Comparison of ENCODE assay signal across 8 cellular contexts in genomic region chrX:155216179-155216939, GRCh38.
DNase-seq lines count a peak whose midpoint lies in the region; ATAC-seq and TF ChIP-seq lines count a peak whose summit lies in the region.

TSS of gene VBP1 (plus strand) at chrX:155216460. CDS start at chrX:155216483, 23 bp downstream.

- peak within 1 kb of the TSS; percentile 95 for H3K27ac Mint-ChIP-seq in central memory CD8-positive, alpha-beta T cell (ENCODE audit: low read depth)

- no peaks in the 10 kb centered on the region for H3K9me3 Mint-ChIP-seq in central memory CD8-positive, alpha-beta T cell

- no peaks in the 10 kb centered on the region for H3K27me3 Mint-ChIP-seq in central memory CD8-positive, alpha-beta T cell

- ATAC-seq in GM19025 (IDR thresholded peaks at IDR 0.05; ENCODE audit: low read depth, unreplicated experiment) (peak; percentile 98), HG03342 (IDR thresholded peaks at IDR 0.05; ENCODE audit: unreplicated experiment) (peak; percentile 97)
- ATAC-seq in central memory CD8-positive, alpha-beta T cell (replicated peaks; ENCODE audit: extremely low read depth, poor library complexity, severe bottlenecking), result peak; percentile 95

- peak within 1 kb of the TSS; percentile 84 for H3K4me3 ChIP-seq in AG10803 (ENCODE audit: low read length)

- TF ChIP-seq CTCF in AG10803 (conservative IDR thresholded peaks at IDR 0.05; ENCODE audit: low read length), result peak; percentile 51

- peaks cover 10% of the 10 kb centered on the region for H3K36me3 Mint-ChIP-seq in central memory CD8-positive, alpha-beta T cell (ENCODE audit: insufficient read depth)

- peaks cover 23% of the 10 kb centered on the region for H3K4me1 Mint-ChIP-seq in central memory CD8-positive, alpha-beta T cell

- peak within 1 kb of the TSS; percentile 96 for H3K4me3 Mint-ChIP-seq in central memory CD8-positive, alpha-beta T cell

- DNase-seq in AG10803 (ENCODE audit: low read depth) (peak; percentile 96), NCI-H345 treated with DMSO at 0.1 percent for 48 hours (lab: John Stamatoyannopoulos, UW; ENCODE audit: unreplicated experiment) (peak; percentile 89), iris pigment epithelial cell (ENCODE audit: low read depth) (peak; percentile 98)
- DNase-seq in activated CD4-positive, CD25-positive, alpha-beta regulatory T cell treated with anti-CD3 and anti-CD28 coated beads, Interleukin-2, amount 50 U/mL, for 16 hours (ENCODE audit: low read depth, low spot score), result peak; percentile 72
- DNase-seq in central memory CD8-positive, alpha-beta T cell (ENCODE audit: low spot score in 2 of 2), result peak; percentile 66 to 79
- DNase-seq in stimulated activated CD4-positive, alpha-beta T cell treated with anti-CD3 and anti-CD28 coated beads, Interleukin-12 subunit alpha, Interleukin-12 subunit beta, amount 100 ng/mL, for 24 hours (ENCODE audit: low read depth in 2 of 2), result peak; percentile 65 to 76

Comparison
In these comparisons a context has a peak if more than half of its experiments do, and no peak if none do; other contexts are left out.
1. Peak in every context shown above with its lines: DNase-seq, ATAC-seq and H3K4me3 ChIP-seq.